ENCODE assay signal across 11 cellular contexts in genomic region chr10:76150139-76150885, GRCh38.
DNase-seq lines count a peak whose midpoint lies in the region; ATAC-seq and TF ChIP-seq lines count a peak whose summit lies in the region.
"Had no signal": no experiment of that assay in that cellular context is flagged by ENCODE, and none has a peak within 500 bp of the region (broad histone marks: within the 10 kb centered on the region; RNA-seq: fewer than 3 reads in every experiment).

No MANE protein-coding gene starts in this region.

- DNase-seq in right cardiac atrium (no peak), heart left ventricle (no peak), epithelial cell of proximal tubule (ENCODE audit: low read depth) (peak; percentile 88)
- no peak for DNase-seq in activated CD8-positive, alpha-beta memory T cell treated with anti-CD3 and anti-CD28 coated beads, Interleukin-2, amount 50 U/mL, for 48 hours
- DNase-seq in stimulated activated CD4-positive, alpha-beta T cell treated with anti-CD3 and anti-CD28 coated beads, Interleukin-2, amount 100 ng/mL, for 24 hours, result no peak
- DNase-seq: HFFc6; naive thymus-derived CD8-positive, alpha-beta T cell; testis had no signal

- H3K27me3 ChIP-seq in right cardiac atrium (ENCODE audit: control insufficient read depth, insufficient read depth), result no peaks in the 10 kb centered on the region
- no peaks in the 10 kb centered on the region for H3K27me3 ChIP-seq in heart left ventricle
- H3K27me3 ChIP-seq in muscle layer of duodenum (ENCODE audit: low read depth, low read length), result no peaks in the 10 kb centered on the region
- H3K27me3 ChIP-seq: testis had no signal

- H3K4me1 ChIP-seq in right cardiac atrium (ENCODE audit: control insufficient read depth, insufficient read depth, low read length) (peaks cover 3% of the 10 kb centered on the region), heart left ventricle (peaks cover 0 to 3% (median 0%) of the 10 kb centered on the region in 12 donors), muscle layer of duodenum (ENCODE audit: control insufficient read depth in 1 of 2, insufficient read depth in 2 of 2, low read length in 2 of 2) (peaks cover 0 to 12% of the 10 kb centered on the region in 2 donors)
- H3K4me1 ChIP-seq: testis had no signal

- ATAC-seq in right cardiac atrium (no peak), heart left ventricle (no peak), GM21786 (IDR thresholded peaks at IDR 0.05; ENCODE audit: unreplicated experiment) (no peak), HG03095 (IDR thresholded peaks at IDR 0.05; ENCODE audit: unreplicated experiment) (no peak)
- ATAC-seq: naive thymus-derived CD8-positive, alpha-beta T cell had no signal

- TF ChIP-seq POLR2A in heart left ventricle (IDR thresholded peaks at IDR 0.05), result no peak

- 63% methylated on average over 18 of the region's 18 CpGs for WGBS in right cardiac atrium
- 73 to 75% (median 74%) methylated on average over 17 to 18 of the region's 18 CpGs for WGBS in heart left ventricle, 4 donors

- intact Hi-C loops in right cardiac atrium (cut with DNase I), result no loop called here
- intact Hi-C loops in heart left ventricle (cut with DNase I), result loop anchor here in 1 of 10 donors (10.0 kb wide), 1 partner anchor 216 kb away; no protein-coding TSS in a partner anchor

- H3K9me3 ChIP-seq in right cardiac atrium (ENCODE audit: control insufficient read depth, low read length), result no peaks in the 10 kb centered on the region
- peaks cover 0 to 25% (median 7%) of the 10 kb centered on the region in 12 donors for H3K9me3 ChIP-seq in heart left ventricle
- peaks cover 0 to 10% of the 10 kb centered on the region in 2 donors for H3K9me3 ChIP-seq in muscle layer of duodenum (ENCODE audit: control insufficient read depth in 1 of 2, low read length in 2 of 2)
- H3K9me3 ChIP-seq: testis had no signal

- H3K4me3 ChIP-seq in right cardiac atrium (ENCODE audit: low read length), result no peak overlapping the region
- no peak overlapping the region for H3K4me3 ChIP-seq in heart left ventricle
- peak overlapping the region; percentile 12 for H3K4me3 ChIP-seq in epithelial cell of proximal tubule (ENCODE audit: low read depth, low read length)
- H3K4me3 ChIP-seq in muscle layer of duodenum (ENCODE audit: low read depth in 1 of 2, low read length in 2 of 2), result no peak overlapping the region
- H3K4me3 ChIP-seq: testis had no signal

- no peaks in the 10 kb centered on the region for H3K36me3 ChIP-seq in heart left ventricle
- H3K36me3 ChIP-seq in muscle layer of duodenum (ENCODE audit: control insufficient read depth in 1 of 2, insufficient read depth in 2 of 2, low read length in 2 of 2), result no peaks in the 10 kb centered on the region

- TF ChIP-seq CTCF in heart left ventricle (IDR thresholded peaks at IDR 0.05) (no peak), epithelial cell of proximal tubule (conservative IDR thresholded peaks at IDR 0.05; ENCODE audit: low read depth, low read length) (no peak)

- peak overlapping the region; percentile 36 for H3K27ac ChIP-seq in right cardiac atrium (ENCODE audit: low read length)
- peak overlapping the region in 1 of 12 donors; percentile 73 for H3K27ac ChIP-seq in heart left ventricle
- peak overlapping the region; percentile 19 for H3K27ac ChIP-seq in muscle layer of duodenum (ENCODE audit: low read length)
- H3K27ac ChIP-seq: testis had no signal
